17 cellular contexts compared by ENCODE assay signal in the genomic region with DNA sequence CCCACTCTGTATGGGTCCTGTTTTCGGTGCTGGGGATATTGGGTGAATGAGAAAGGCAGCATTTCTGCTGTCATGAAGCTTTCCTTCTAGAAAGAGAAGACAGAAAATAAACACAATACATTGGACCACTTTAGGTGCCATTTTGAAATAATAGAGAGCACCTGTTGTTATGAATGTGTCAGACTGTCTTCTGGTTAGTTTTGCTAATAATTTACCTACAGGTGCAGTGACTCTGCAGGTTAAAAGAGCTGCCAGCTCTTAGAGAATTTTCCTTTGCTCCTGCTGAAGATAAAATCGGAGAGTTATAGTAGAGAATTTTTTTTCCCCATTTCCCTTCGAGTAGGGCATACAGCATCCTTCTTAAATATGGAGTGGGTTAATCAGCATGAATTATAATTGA.
"Had no signal": no experiment of that assay in that cellular context is flagged by ENCODE, and none has a peak within 500 bp of the region (broad histone marks: within the 10 kb centered on the region; RNA-seq: fewer than 3 reads in every experiment).

No MANE protein-coding gene starts in this region.

- H3K4me3 Mint-ChIP-seq: activated CD8-positive, alpha-beta T cell treated with anti-CD3 and anti-CD28 coated beads, Interleukin-2, amount 10 ng/mL, durations not matched to agents 7 days and 5 days; activated T-helper 1 cell treated with anti-CD3 and anti-CD28 coated beads, Interleukin-12 subunit alpha, Interleukin-12 subunit beta, Interleukin-2, Interleukin-4 antibody, amounts not matched to agents 30 ng/mL and 10 ng/mL and 1 ng/mL, durations not matched to agents 14 hours and 24 hours and 36 hours; mesothelial cell of epicardium; naive B cell; WTC11 had no signal

- H3K27ac Mint-ChIP-seq: activated CD8-positive, alpha-beta T cell treated with anti-CD3 and anti-CD28 coated beads, Interleukin-2, amount 10 ng/mL, durations not matched to agents 7 days and 5 days; activated T-helper 1 cell treated with anti-CD3 and anti-CD28 coated beads, Interleukin-12 subunit alpha, Interleukin-12 subunit beta, Interleukin-2, Interleukin-4 antibody, amounts not matched to agents 30 ng/mL and 10 ng/mL and 1 ng/mL, durations not matched to agents 14 hours and 24 hours and 36 hours; mesothelial cell of epicardium; naive B cell; WTC11 had no signal

- DNase-seq: activated CD4-positive, alpha-beta T cell treated with anti-CD3 and anti-CD28 coated beads for 48 hours; activated CD8-positive, alpha-beta T cell treated with anti-CD3 and anti-CD28 coated beads, Interleukin-2, amount 10 ng/mL, durations not matched to agents 7 days and 5 days; activated naive CD4-positive, alpha-beta T cell treated with Interleukin-2 at 50 U/mL for 16 hours; caudate nucleus; cortex of kidney; effector CD8-positive, alpha-beta T cell; lower lobe of right lung; naive B cell; posterior cingulate gyrus; stimulated activated CD4-positive, alpha-beta T cell treated with anti-CD3 and anti-CD28 coated beads, Interleukin-4, amount 100 ng/mL, for 4 hours; thyroid gland; uterus had no signal

- H3K4me1 Mint-ChIP-seq: naive B cell, WTC11 had no signal

- H3K36me3 Mint-ChIP-seq: mesothelial cell of epicardium, naive B cell had no signal

- H3K4me1 ChIP-seq: lower lobe of right lung, thyroid gland, uterus had no signal

- H3K27ac ChIP-seq: lower lobe of right lung, neutrophil, skin epidermis, thyroid gland, uterus had no signal

- H3K9me3 ChIP-seq: lower lobe of right lung, neutrophil, thyroid gland, uterus had no signal

- H3K9me3 Mint-ChIP-seq: naive B cell had no signal

- ATAC-seq: activated CD8-positive, alpha-beta T cell treated with anti-CD3 and anti-CD28 coated beads, Interleukin-2, amount 10 ng/mL, durations not matched to agents 7 days and 5 days; lower lobe of right lung; WTC11 had no signal

- H3K4me3 ChIP-seq: lower lobe of right lung, skin epidermis, thyroid gland, uterus had no signal

- H3K27me3 ChIP-seq: neutrophil, thyroid gland, uterus had no signal

- H3K36me3 ChIP-seq: lower lobe of right lung, neutrophil, thyroid gland, uterus had no signal
